23 cellular contexts compared by ENCODE assay signal in genomic region chr20:4697189-4697873, GRCh38. TPM values are rescaled to one million over a fixed set of nuclear protein-coding genes. Genes with fewer than 3 reads are reported as not detected.
A peak's percentile ranks its signal among the peaks of the same experiment; 100 is the strongest.
DNase-seq lines count a peak whose midpoint lies in the region; ATAC-seq and TF ChIP-seq lines count a peak whose summit lies in the region.
"Had no signal": no experiment of that assay in that cellular context is flagged by ENCODE, and none has a peak within 500 bp of the region (broad histone marks: within the 10 kb centered on the region; RNA-seq: fewer than 3 reads in every experiment).

No MANE protein-coding gene starts in this region.

- POLR2A ChIA-PET in activated CD4-positive, alpha-beta memory T cell treated with anti-CD3 and anti-CD28 coated beads, Interleukin-2, amount 10 ng/mL, durations not matched to agents 7 days and 5 days (lab: Charles Lee): interaction anchor here (1.0 to 2.7 kb wide), 3 partner anchors 13 to 32 kb away, joined by 4 to 17 read pairs (median 5); no protein-coding TSS in a partner anchor
- POLR2A ChIA-PET in activated CD4-positive, alpha-beta memory T cell treated with anti-CD3 and anti-CD28 coated beads for 36 hours (lab: Charles Lee): no interaction called here

- CTCF ChIA-PET in activated CD4-positive, alpha-beta memory T cell treated with anti-CD3 and anti-CD28 coated beads, Interleukin-2, amount 10 ng/mL, durations not matched to agents 7 days and 5 days (lab: Charles Lee): interaction anchor here (1.0 to 1.5 kb wide), 3 partner anchors 11 to 86 kb away, joined by 3 to 6 read pairs (median 3); no protein-coding TSS in a partner anchor
- CTCF ChIA-PET in activated CD4-positive, alpha-beta memory T cell treated with anti-CD3 and anti-CD28 coated beads for 36 hours (lab: Charles Lee): interaction anchor here (1.5 kb wide), 1 partner anchor 23 kb away, joined by 5 read pairs; no protein-coding TSS in a partner anchor

- no peak overlapping the region for H2BK120ac ChIP-seq in H9 (ENCODE audit: low read depth, low read length, poor library complexity, severe bottlenecking)

- no peak overlapping the region for H2BK15ac ChIP-seq in H9 (ENCODE audit: low read depth, low read length)

- H3K9ac ChIP-seq in H9 (ENCODE audit: extremely low read depth, insufficient read length, low read length) (no peak overlapping the region), neural progenitor cell (no peak overlapping the region)
- H3K9ac ChIP-seq: GM23248 had no signal

- H2BK12ac ChIP-seq in H9 (ENCODE audit: insufficient read length, low read depth, low read length): no peak overlapping the region

- no peaks in the 10 kb centered on the region for H3K9me3 ChIP-seq in H9 (ENCODE audit: control insufficient read depth, low read depth, low read length)
- no peaks in the 10 kb centered on the region for H3K9me3 ChIP-seq in neural progenitor cell (ENCODE audit: low read depth)
- H3K9me3 ChIP-seq in testis: no peaks in the 10 kb centered on the region
- H3K9me3 ChIP-seq in MG63: no peaks in the 10 kb centered on the region
- H3K9me3 ChIP-seq: left ventricle myocardium inferior had no signal

- H3K79me2 ChIP-seq in H9 (ENCODE audit: insufficient read depth, low read length): peaks cover 3% of the 10 kb centered on the region; the same call in 1 of the 2 replicates
- no peaks in the 10 kb centered on the region for H3K79me2 ChIP-seq in neural progenitor cell (ENCODE audit: low read depth)

- H3F3A ChIP-seq in neural progenitor cell (ENCODE audit: low read depth): no peaks in the 10 kb centered on the region

- H3K4me3 Mint-ChIP-seq in activated CD4-positive, alpha-beta memory T cell treated with anti-CD3 and anti-CD28 coated beads, Interleukin-2, amount 10 ng/mL, durations not matched to agents 7 days and 5 days: no peak overlapping the region
- H3K4me3 Mint-ChIP-seq in activated CD4-positive, alpha-beta memory T cell treated with anti-CD3 and anti-CD28 coated beads for 36 hours: no peak overlapping the region
- H3K4me3 Mint-ChIP-seq in H9 (peak overlapping the region in 1 of 2 experiments; percentile 53; a peak in 2 of 5 replicates), neural progenitor cell (no peak overlapping the region)
- H3K4me3 Mint-ChIP-seq in central memory CD8-positive, alpha-beta T cell: no peak overlapping the region
- H3K4me3 Mint-ChIP-seq: T-helper 1 cell treated with Interleukin-12 subunit alpha and Interleukin-12 subunit beta and Interleukin-4 antibody, amounts not matched to agents 30 μg/mL and 1 μg/mL, for 36 hours; type B pancreatic cell had no signal

- no peaks in the 10 kb centered on the region for H3K9me3 Mint-ChIP-seq in activated CD4-positive, alpha-beta memory T cell treated with anti-CD3 and anti-CD28 coated beads, Interleukin-2, amount 10 ng/mL, durations not matched to agents 7 days and 5 days
- H3K9me3 Mint-ChIP-seq in activated CD4-positive, alpha-beta memory T cell treated with anti-CD3 and anti-CD28 coated beads for 36 hours: no peaks in the 10 kb centered on the region
- no peaks in the 10 kb centered on the region for H3K9me3 Mint-ChIP-seq in H9
- H3K9me3 Mint-ChIP-seq in central memory CD8-positive, alpha-beta T cell: no peaks in the 10 kb centered on the region
- H3K9me3 Mint-ChIP-seq in neural progenitor cell: peaks cover 3% of the 10 kb centered on the region
- H3K9me3 Mint-ChIP-seq: T-helper 1 cell treated with Interleukin-12 subunit alpha and Interleukin-12 subunit beta and Interleukin-4 antibody, amounts not matched to agents 30 μg/mL and 1 μg/mL, for 36 hours; type B pancreatic cell had no signal

- H3K4me1 Mint-ChIP-seq in activated CD4-positive, alpha-beta memory T cell treated with anti-CD3 and anti-CD28 coated beads, Interleukin-2, amount 10 ng/mL, durations not matched to agents 7 days and 5 days: peaks cover 34% of the 10 kb centered on the region
- peaks cover 32% of the 10 kb centered on the region for H3K4me1 Mint-ChIP-seq in activated CD4-positive, alpha-beta memory T cell treated with anti-CD3 and anti-CD28 coated beads for 36 hours (ENCODE audit: low read depth)
- H3K4me1 Mint-ChIP-seq in H9 (peaks cover 17% of the 10 kb centered on the region in 2 experiments), neural progenitor cell (peaks cover 22% of the 10 kb centered on the region)
- peaks cover 38% of the 10 kb centered on the region for H3K4me1 Mint-ChIP-seq in central memory CD8-positive, alpha-beta T cell

- no peak overlapping the region for H3K14ac ChIP-seq in H9 (ENCODE audit: insufficient read depth, low read length)

- no peak overlapping the region for H2AK5ac ChIP-seq in H9 (ENCODE audit: insufficient read length, low read length)

- H3K79me1 ChIP-seq in H9 (ENCODE audit: insufficient read depth, low read depth, low read length, poor library complexity, severe bottlenecking): peaks cover 3% of the 10 kb centered on the region

- H3K27me3 Mint-ChIP-seq in activated CD4-positive, alpha-beta memory T cell treated with anti-CD3 and anti-CD28 coated beads, Interleukin-2, amount 10 ng/mL, durations not matched to agents 7 days and 5 days: no peaks in the 10 kb centered on the region
- no peaks in the 10 kb centered on the region for H3K27me3 Mint-ChIP-seq in activated CD4-positive, alpha-beta memory T cell treated with anti-CD3 and anti-CD28 coated beads for 36 hours
- H3K27me3 Mint-ChIP-seq in H9 (ENCODE audit: low read depth): no peaks in the 10 kb centered on the region
- no peaks in the 10 kb centered on the region for H3K27me3 Mint-ChIP-seq in central memory CD8-positive, alpha-beta T cell
- H3K27me3 Mint-ChIP-seq in neural progenitor cell (ENCODE audit: insufficient read depth, low read depth): peaks cover 2% of the 10 kb centered on the region
- H3K27me3 Mint-ChIP-seq: type B pancreatic cell had no signal

- no peak overlapping the region for H2BK20ac ChIP-seq in H9 (ENCODE audit: low read depth, low read length, poor library complexity, severe bottlenecking)

- H4K5ac ChIP-seq in H9 (ENCODE audit: insufficient read length, low read depth, low read length): no peak overlapping the region

- H4K20me1 ChIP-seq in H9 (ENCODE audit: control insufficient read depth, insufficient read depth, insufficient read length) (no peaks in the 10 kb centered on the region), neural progenitor cell (ENCODE audit: low read depth) (no peaks in the 10 kb centered on the region)

- H3K36me3 ChIP-seq in neural progenitor cell (no peaks in the 10 kb centered on the region), testis (ENCODE audit: low read depth, missing control alignments) (no peaks in the 10 kb centered on the region), MG63 (peaks cover 9% of the 10 kb centered on the region)

- intact Hi-C loops in activated CD4-positive, alpha-beta memory T cell treated with anti-CD3 and anti-CD28 coated beads for 36 hours (cut with micrococcal nuclease): no loop called here
- intact Hi-C loops in testis (cut with DNase I; ENCODE audit: low total_unique reads): no loop called here

- peaks cover 12% of the 10 kb centered on the region; the same call in 1 of the 2 replicates for H3K4me1 ChIP-seq in H9 (ENCODE audit: insufficient read depth, low read length)
- H3K4me1 ChIP-seq in neural progenitor cell: no peaks in the 10 kb centered on the region
- peaks cover 3% of the 10 kb centered on the region for H3K4me1 ChIP-seq in testis

- no peak for ATAC-seq in central memory CD8-positive, alpha-beta T cell (replicated peaks; ENCODE audit: extremely low read depth, poor library complexity, severe bottlenecking)
- no peak for ATAC-seq in GM18909 (IDR thresholded peaks at IDR 0.05; ENCODE audit: poor library complexity, unreplicated experiment)
- ATAC-seq: PC-3, right cardiac atrium had no signal

- no peak overlapping the region for H2BK5ac ChIP-seq in H9 (ENCODE audit: insufficient read length, low read length)

- H4K8ac ChIP-seq in H9 (replicated peaks; ENCODE audit: insufficient read length, low read depth, low read length): no peak overlapping the region

- no peak overlapping the region for H4K91ac ChIP-seq in H9 (ENCODE audit: insufficient read length, low read depth, low read length)

- peaks cover 71% of the 10 kb centered on the region for H3K36me3 Mint-ChIP-seq in activated CD4-positive, alpha-beta memory T cell treated with anti-CD3 and anti-CD28 coated beads, Interleukin-2, amount 10 ng/mL, durations not matched to agents 7 days and 5 days (ENCODE audit: low read depth)
- H3K36me3 Mint-ChIP-seq in activated CD4-positive, alpha-beta memory T cell treated with anti-CD3 and anti-CD28 coated beads for 36 hours: peaks cover 33% of the 10 kb centered on the region
- H3K36me3 Mint-ChIP-seq in H9 (ENCODE audit: insufficient read depth in 1 of 3, low read depth in 3 of 3): peaks cover 0 to 8% (median 7%) of the 10 kb centered on the region in 3 experiments; a peak in 4 of 7 replicates
- peaks cover 10% of the 10 kb centered on the region for H3K36me3 Mint-ChIP-seq in central memory CD8-positive, alpha-beta T cell (ENCODE audit: insufficient read depth)
- H3K36me3 Mint-ChIP-seq in neural progenitor cell: peaks cover 29% of the 10 kb centered on the region

- DNase-seq in activated CD4-positive, alpha-beta memory T cell treated with anti-CD3 and anti-CD28 coated beads, Interleukin-2, amount 10 ng/mL, durations not matched to agents 7 days and 5 days: no peak
- DNase-seq in activated CD4-positive, alpha-beta memory T cell treated with anti-CD3 and anti-CD28 coated beads for 36 hours: no peak
- no peak for DNase-seq in H9
- DNase-seq in central memory CD8-positive, alpha-beta T cell (ENCODE audit: low spot score in 2 of 2): no peak
- no peak for DNase-seq in neural progenitor cell (ENCODE audit: low spot score)
- no peak for DNase-seq in testis
- no peak for DNase-seq in MG63
- DNase-seq: anterior cingulate cortex; C1 segment of cervical spinal cord; cerebellar nuclear complex; glutamatergic neuron; GM23248; left ventricle myocardium inferior; NCI-H1417; NCI-H2171 treated with DMSO at 0.1 percent for 48 hours; NCI-H774; occipital lobe; PC-3; right cardiac atrium; stimulated activated CD4-positive, alpha-beta T cell treated with anti-CD3 and anti-CD28 coated beads, Interleukin-15, amount 100 ng/mL, for 24 hours had no signal

- H3K23ac ChIP-seq in H9 (ENCODE audit: insufficient read length, low read depth, low read length): no peak overlapping the region

- H2AFZ ChIP-seq in H9 (ENCODE audit: low read length) (no peak overlapping the region), neural progenitor cell (replicated peaks) (no peak overlapping the region)
- H2AFZ ChIP-seq: GM23248 had no signal

- TF ChIP-seq POLR2A in testis (IDR thresholded peaks at IDR 0.05): no peak

- no peak overlapping the region for H3T11ph ChIP-seq in H9 (ENCODE audit: low read length)

- H3K56ac ChIP-seq in H9 (ENCODE audit: insufficient read length, low read depth, low read length): no peak overlapping the region

- no peaks in the 10 kb centered on the region for H3K27me3 ChIP-seq in H9 (ENCODE audit: insufficient read depth, low read length)
- H3K27me3 ChIP-seq in neural progenitor cell: no peaks in the 10 kb centered on the region
- H3K27me3 ChIP-seq in testis: no peaks in the 10 kb centered on the region
- no peaks in the 10 kb centered on the region for H3K27me3 ChIP-seq in MG63

- no peak overlapping the region for H3K4ac ChIP-seq in H9 (ENCODE audit: low read depth, low read length)

- H3K23me2 ChIP-seq in H9 (ENCODE audit: insufficient read length, low read depth, low read length, poor library complexity, severe bottlenecking): no peaks in the 10 kb centered on the region

- H3K4me3 ChIP-seq in neural progenitor cell (no peak overlapping the region), testis (no peak overlapping the region), MG63 (no peak overlapping the region)
- H3K4me3 ChIP-seq: GM23248, left ventricle myocardium inferior had no signal

- H3K18ac ChIP-seq in H9 (ENCODE audit: insufficient read length, low read depth, low read length): no peak overlapping the region

- peak overlapping the region; percentile 1 for H3K27ac Mint-ChIP-seq in activated CD4-positive, alpha-beta memory T cell treated with anti-CD3 and anti-CD28 coated beads, Interleukin-2, amount 10 ng/mL, durations not matched to agents 7 days and 5 days
- H3K27ac Mint-ChIP-seq in activated CD4-positive, alpha-beta memory T cell treated with anti-CD3 and anti-CD28 coated beads for 36 hours: no peak overlapping the region
- H3K27ac Mint-ChIP-seq in H9 (peak overlapping the region; percentile 0 to 90 (median 48)), neural progenitor cell (peak overlapping the region; percentile 20)
- peak overlapping the region; percentile 27 for H3K27ac Mint-ChIP-seq in central memory CD8-positive, alpha-beta T cell (ENCODE audit: low read depth)
- H3K27ac Mint-ChIP-seq: T-helper 1 cell treated with Interleukin-12 subunit alpha and Interleukin-12 subunit beta and Interleukin-4 antibody, amounts not matched to agents 30 μg/mL and 1 μg/mL, for 36 hours; type B pancreatic cell had no signal

- no peak for TF ChIP-seq CTCF in H9 (conservative IDR thresholded peaks at IDR 0.05)
- TF ChIP-seq CTCF in neural progenitor cell (IDR thresholded peaks at IDR 0.05): no peak
- TF ChIP-seq CTCF in testis (IDR thresholded peaks at IDR 0.05): no peak

- peak overlapping the region; percentile 13 for H3K27ac ChIP-seq in H9 (ENCODE audit: insufficient read length, low read depth, low read length)
- H3K27ac ChIP-seq in neural progenitor cell: no peak overlapping the region
- H3K27ac ChIP-seq in testis: no peak overlapping the region
- H3K27ac ChIP-seq: GM23248, left ventricle myocardium inferior had no signal

- no CpG with 5 or more reads among the region's 7 CpGs for WGBS in H9 (ENCODE audit: extremely low coverage, insufficient read length, low lambda C conversion rate)
- WGBS in testis, 2 donors: 86 to 88% methylated on average over 7 of the region's 7 CpGs

- H3K4me2 ChIP-seq in H9 (ENCODE audit: insufficient read depth, insufficient read length, low read length) (peak overlapping the region; percentile 24), neural progenitor cell (no peak overlapping the region)

RNA-seq across cellular contexts. Expression of gene PRNP, which starts 11.1 kb away (rescaled TPM):
- 100 to 1,000 TPM; 111 to 112 TPM for total RNA-seq in activated CD4-positive, alpha-beta memory T cell treated with anti-CD3 and anti-CD28 coated beads, Interleukin-2, amount 10 ng/mL, durations not matched to agents 7 days and 5 days
- 10 to 100 TPM; 53.2 to 54.6 TPM for total RNA-seq in activated CD4-positive, alpha-beta memory T cell treated with anti-CD3 and anti-CD28 coated beads for 36 hours
- total RNA-seq in H9 (2021) (18.5 and 19.0 TPM in 2 replicates), neural progenitor cell (ENCODE audit: low replicate concordance) (4.2 and 5.4 TPM in 2 replicates), testis (100 to 1,000 TPM; 126 to 238 TPM)
- polyA plus RNA-seq in testis (ENCODE audit: insufficient read depth, low read depth, low replicate concordance): 171 TPM
- 144 and 147 TPM in 2 replicates for total RNA-seq in MG63 (2014; rRNA removed; shearing (Covaris generic); ENCODE audit: low replicate concordance)

RNA-seq across cellular contexts. Expression of gene PRND, which starts 24.4 kb away (rescaled TPM):
- not detected for total RNA-seq in activated CD4-positive, alpha-beta memory T cell treated with anti-CD3 and anti-CD28 coated beads, Interleukin-2, amount 10 ng/mL, durations not matched to agents 7 days and 5 days
- not detected for total RNA-seq in activated CD4-positive, alpha-beta memory T cell treated with anti-CD3 and anti-CD28 coated beads for 36 hours
- 0.04 TPM in 1 of 2 replicates, not detected in the other for total RNA-seq in H9 (2021)
- total RNA-seq in neural progenitor cell (ENCODE audit: low replicate concordance): not detected in 2 replicates
- 100 to 1,000 TPM; 431 to 729 TPM for total RNA-seq in testis
- 147 TPM for polyA plus RNA-seq in testis (ENCODE audit: insufficient read depth, low read depth, low replicate concordance)
- total RNA-seq in MG63 (2014; rRNA removed; shearing (Covaris generic); ENCODE audit: low replicate concordance): not detected in 2 replicates
- total RNA-seq: GM23248, left ventricle myocardium inferior, PC-3, right cardiac atrium had no signal
- polyA plus RNA-seq: GM23248, right cardiac atrium had no signal

Comparison
In these comparisons a context has a peak if more than half of its experiments do, and no peak if none do; other contexts are left out.
1. RNA of gene PRND, which starts 24.4 kb away (total RNA-seq): 431 to 729 TPM in testis; 0.04 TPM in H9, not detected in activated CD4-positive, alpha-beta memory T cell treated with anti-CD3 and anti-CD28 coated beads, Interleukin-2, amount 10 ng/mL, durations not matched to agents 7 days and 5 days, not detected in activated CD4-positive, alpha-beta memory T cell treated with anti-CD3 and anti-CD28 coated beads for 36 hours, not detected in neural progenitor cell and not detected in MG63; every median in the first group is over 100 times any median in the second.